Comparison of ENCODE assay signal across 9 cellular contexts in genomic region chr11:85947431-85948272, GRCh38.
DNase-seq lines count a peak whose midpoint lies in the region; ATAC-seq and TF ChIP-seq lines count a peak whose summit lies in the region.
"Had no signal": no experiment of that assay in that cellular context is flagged by ENCODE, and none has a peak within 500 bp of the region (broad histone marks: within the 10 kb centered on the region; RNA-seq: fewer than 3 reads in every experiment).

No MANE protein-coding gene starts in this region.

- DNase-seq in activated CD4-positive, alpha-beta T cell treated with anti-CD3 and anti-CD28 coated beads, Interleukin-2, amount 50 U/mL, for 48 hours, result peak; percentile 20 to 35
- DNase-seq in activated CD4-positive, alpha-beta T cell treated with anti-CD3 and anti-CD28 coated beads, Interleukin-2, amount 50 U/mL, for 1 hour, result no peak
- peak; percentile 89 for DNase-seq in M059J (ENCODE audit: low read depth)
- DNase-seq in cardiac fibroblast (ENCODE audit: low read depth in 2 of 2), result peak; percentile 96 to 98
- DNase-seq in mesenchymal stem cell, result peak; percentile 89
- DNase-seq in type B pancreatic cell (ENCODE audit: extremely low spot score, unreplicated experiment), result no peak
- DNase-seq in NCI-H2081 (lab: John Stamatoyannopoulos, UW), result no peak

- no peak overlapping the region for H3K23ac ChIP-seq in mesenchymal stem cell (ENCODE audit: low read length in 2 of 2)

- H3K9ac ChIP-seq in mesenchymal stem cell (ENCODE audit: low read length), result peak overlapping the region; percentile 83

- 51% methylated on average over 4 of the region's 5 CpGs for WGBS in mesenchymal stem cell

- TF ChIP-seq CTCF in cardiac fibroblast (IDR thresholded peaks at IDR 0.05; ENCODE audit: low read depth, low read length), result no peak
- no peak for TF ChIP-seq CTCF in type B pancreatic cell (conservative IDR thresholded peaks at IDR 0.05)

- H3K18ac ChIP-seq in mesenchymal stem cell (ENCODE audit: low read depth in 1 of 2, low read length in 2 of 2), result peak overlapping the region in 1 of 2 experiments; percentile 80

- H3K4me3 ChIP-seq in cardiac fibroblast (replicated peaks in 1 of 2; ENCODE audit: low read depth in 2 of 2, low read length in 2 of 2) (no peak overlapping the region), mesenchymal stem cell (ENCODE audit: insufficient read depth in 1 of 2, low read depth in 1 of 2, low read length in 2 of 2) (peak overlapping the region in 1 of 2 experiments; percentile 21)

- H3K4me2 ChIP-seq in mesenchymal stem cell (ENCODE audit: low read length, poor library complexity, severe bottlenecking), result no peak overlapping the region

- no peak overlapping the region for H2AFZ ChIP-seq in mesenchymal stem cell (ENCODE audit: low read depth, low read length)

- no peak overlapping the region for H2BK5ac ChIP-seq in mesenchymal stem cell (ENCODE audit: low read depth, low read length, poor library complexity, severe bottlenecking)

- H3K14ac ChIP-seq in mesenchymal stem cell (ENCODE audit: low read length in 2 of 2), result no peak overlapping the region

- H2BK12ac ChIP-seq in mesenchymal stem cell (ENCODE audit: low read length in 2 of 2), result peak overlapping the region in 1 of 2 experiments; percentile 34

- no peak overlapping the region for H2AK5ac ChIP-seq in mesenchymal stem cell (ENCODE audit: low read length, severe bottlenecking)

- H3K4me1 Mint-ChIP-seq in type B pancreatic cell (ENCODE audit: unreplicated experiment), result peaks cover 12% of the 10 kb centered on the region

- H3K4me1 ChIP-seq in mesenchymal stem cell (ENCODE audit: control insufficient read depth, insufficient read depth, low read depth, low read length), result peaks cover 2% of the 10 kb centered on the region

- no peak overlapping the region for H3K27ac Mint-ChIP-seq in type B pancreatic cell

- no peaks in the 10 kb centered on the region for H3K9me3 ChIP-seq in mesenchymal stem cell (ENCODE audit: control insufficient read depth, low read length)

- no peak for ATAC-seq in GM18517 (IDR thresholded peaks at IDR 0.05; ENCODE audit: unreplicated experiment)

- H3K36me3 Mint-ChIP-seq in type B pancreatic cell, result no peaks in the 10 kb centered on the region

- H3K4ac ChIP-seq in mesenchymal stem cell (ENCODE audit: low read depth in 1 of 2, low read length in 2 of 2), result peak overlapping the region in 1 of 2 experiments; percentile 48

- peaks cover 2% of the 10 kb centered on the region for H3K79me1 ChIP-seq in mesenchymal stem cell (replicated peaks; ENCODE audit: low read length, poor library complexity, severe bottlenecking)

- H3K4me3 Mint-ChIP-seq in type B pancreatic cell, result no peak overlapping the region

- no peaks in the 10 kb centered on the region for H3K27me3 Mint-ChIP-seq in type B pancreatic cell

- H4K91ac ChIP-seq in mesenchymal stem cell (ENCODE audit: low read length), result no peak overlapping the region

- H3K36me3 ChIP-seq in mesenchymal stem cell (ENCODE audit: control insufficient read depth in 1 of 2, insufficient read depth in 2 of 2, low read depth in 1 of 2, low read length in 2 of 2), result no peaks in the 10 kb centered on the region

- no peak overlapping the region for H2BK120ac ChIP-seq in mesenchymal stem cell (ENCODE audit: low read depth, low read length)

- no peaks in the 10 kb centered on the region for H3K27me3 ChIP-seq in mesenchymal stem cell (ENCODE audit: control insufficient read depth in 1 of 2, insufficient read depth in 1 of 2, low read length in 2 of 2)

- no peak overlapping the region for H4K8ac ChIP-seq in mesenchymal stem cell (ENCODE audit: low read length)

- H2BK15ac ChIP-seq in mesenchymal stem cell (ENCODE audit: low read depth, poor library complexity, severe bottlenecking), result no peak overlapping the region

- H3K27ac ChIP-seq in mesenchymal stem cell (ENCODE audit: low read length, poor library complexity, severe bottlenecking), result no peak overlapping the region
- H3K27ac ChIP-seq: VCaP had no signal

- peaks cover 19% of the 10 kb centered on the region for H3K9me3 Mint-ChIP-seq in type B pancreatic cell

Comparison
In these comparisons a context has a peak if more than half of its experiments do, and no peak if none do; other contexts are left out.
1. DNase-seq: peak in activated CD4-positive, alpha-beta T cell treated with anti-CD3 and anti-CD28 coated beads, Interleukin-2, amount 50 U/mL, for 48 hours (2 of 2), M059J (single experiment), cardiac fibroblast (2 of 2) and mesenchymal stem cell (single experiment); none in activated CD4-positive, alpha-beta T cell treated with anti-CD3 and anti-CD28 coated beads, Interleukin-2, amount 50 U/mL, for 1 hour (single experiment), type B pancreatic cell (single experiment) and NCI-H2081 (0 of 2).